16 cellular contexts compared by ENCODE assay signal in the genomic region with DNA sequence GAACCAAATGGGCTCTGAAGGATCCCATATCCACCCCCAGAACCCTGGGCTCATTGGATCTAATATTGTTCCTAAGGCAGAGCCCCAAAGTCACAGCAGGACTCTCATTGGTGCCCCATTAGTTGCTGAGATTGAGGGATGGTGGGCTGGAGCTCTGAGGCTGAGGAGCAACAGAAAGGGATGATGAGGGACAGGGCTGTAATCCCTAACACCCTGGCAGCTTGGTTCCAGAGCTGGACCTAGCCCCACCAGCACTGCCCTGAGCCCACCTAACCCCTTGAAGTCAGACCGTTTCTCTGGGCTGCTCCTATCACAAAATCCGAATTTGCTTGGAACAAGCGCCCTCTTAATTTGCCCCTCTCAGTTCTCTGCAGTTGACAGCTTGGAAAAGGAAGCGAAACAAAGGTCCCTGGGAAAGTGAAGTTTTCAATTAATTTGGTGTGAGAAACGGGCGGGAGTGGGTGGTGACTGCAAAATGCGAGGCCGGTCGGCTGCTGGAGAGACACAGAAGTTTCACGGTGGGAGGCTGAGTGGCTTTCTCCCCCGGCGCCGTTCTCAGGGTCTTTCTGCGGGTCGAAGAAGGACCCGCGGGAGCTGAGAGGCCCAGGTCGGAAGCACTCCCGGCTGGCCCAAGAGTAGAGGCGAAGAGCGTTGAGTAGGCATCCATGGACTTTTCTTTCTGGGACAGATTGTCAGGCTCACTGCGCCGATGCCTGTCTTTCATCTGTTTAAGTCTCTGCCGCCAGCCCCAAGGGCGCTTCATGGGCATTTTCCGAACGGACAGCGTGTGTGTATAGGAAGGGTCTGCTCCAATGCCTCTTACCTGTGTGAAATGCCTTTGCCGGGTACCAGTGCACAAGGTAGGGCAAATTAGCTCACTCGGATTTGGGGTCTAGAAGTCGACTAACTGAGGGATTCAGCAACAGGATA. TPM values are rescaled to one million over a fixed set of nuclear protein-coding genes. Genes with fewer than 3 reads are reported as not detected.
DNase-seq lines count a peak whose midpoint lies in the region; ATAC-seq and TF ChIP-seq lines count a peak whose summit lies in the region.
"Had no signal": no experiment of that assay in that cellular context is flagged by ENCODE, and none has a peak within 500 bp of the region (broad histone marks: within the 10 kb centered on the region; RNA-seq: fewer than 3 reads in every experiment).

No MANE protein-coding gene starts in this region.

- peak in 1 of 10 experiments; percentile 30 for DNase-seq in CD4-positive, alpha-beta T cell
- peak; percentile 45 for DNase-seq in GM23338 (ENCODE audit: low spot score)
- DNase-seq in activated naive CD8-positive, alpha-beta T cell treated with anti-CD3 and anti-CD28 coated beads for 36 hours: no peak
- DNase-seq in naive thymus-derived CD8-positive, alpha-beta T cell: no peak
- no peak for DNase-seq in H4 (ENCODE audit: low spot score)
- no peak for DNase-seq in brain microvascular endothelial cell
- no peak for DNase-seq in upper lobe of right lung
- DNase-seq: MM.1S, mucosa of descending colon, NCI-H446 treated with DMSO at 0.1 percent for 48 hours had no signal

- H3F3A ChIP-seq in GM23338 (replicated peaks; ENCODE audit: low read depth): peaks cover 51% of the 10 kb centered on the region

- H3K4me2 ChIP-seq in GM23338: peak overlapping the region; percentile 35

- no peak for ATAC-seq in CD4-positive, alpha-beta T cell (ENCODE audit: poor library complexity)
- ATAC-seq in GM23338: peak; percentile 1; the same call in 2 of the 3 replicates
- ATAC-seq in naive thymus-derived CD8-positive, alpha-beta T cell: no peak
- no peak for ATAC-seq in upper lobe of right lung
- ATAC-seq in HG02973 (IDR thresholded peaks at IDR 0.05; ENCODE audit: unreplicated experiment): no peak

- H2AFZ ChIP-seq in GM23338: no peak overlapping the region

- peaks cover 43% of the 10 kb centered on the region for H3K4me1 Mint-ChIP-seq in CD4-positive, alpha-beta T cell (ENCODE audit: low read depth)
- peaks cover 28% of the 10 kb centered on the region for H3K4me1 Mint-ChIP-seq in GM23338
- peaks cover 19% of the 10 kb centered on the region for H3K4me1 Mint-ChIP-seq in activated naive CD8-positive, alpha-beta T cell treated with anti-CD3 and anti-CD28 coated beads for 36 hours
- H3K4me1 Mint-ChIP-seq in naive thymus-derived CD8-positive, alpha-beta T cell: peaks cover 9 to 29% (median 25%) of the 10 kb centered on the region in 4 donors

- peak overlapping the region; percentile 49 for H3K4me3 Mint-ChIP-seq in CD4-positive, alpha-beta T cell
- H3K4me3 Mint-ChIP-seq in GM23338: peak overlapping the region; percentile 37
- H3K4me3 Mint-ChIP-seq in activated naive CD8-positive, alpha-beta T cell treated with anti-CD3 and anti-CD28 coated beads for 36 hours: no peak overlapping the region
- peak overlapping the region; percentile 42 to 79 (median 64) for H3K4me3 Mint-ChIP-seq in naive thymus-derived CD8-positive, alpha-beta T cell

- H3K9me3 Mint-ChIP-seq in CD4-positive, alpha-beta T cell: peaks cover 7% of the 10 kb centered on the region
- H3K9me3 Mint-ChIP-seq in GM23338: peaks cover 7% of the 10 kb centered on the region; the same call in 2 of the 3 replicates
- H3K9me3 Mint-ChIP-seq in activated naive CD8-positive, alpha-beta T cell treated with anti-CD3 and anti-CD28 coated beads for 36 hours: peaks cover 10% of the 10 kb centered on the region
- H3K9me3 Mint-ChIP-seq in naive thymus-derived CD8-positive, alpha-beta T cell: peaks cover 0 to 63% (median 17%) of the 10 kb centered on the region in 9 donors

- peaks cover 5% of the 10 kb centered on the region for H3K36me3 Mint-ChIP-seq in CD4-positive, alpha-beta T cell (ENCODE audit: low read depth)
- H3K36me3 Mint-ChIP-seq in GM23338 (ENCODE audit: low read depth): no peaks in the 10 kb centered on the region; the same call in 2 of the 3 replicates
- H3K36me3 Mint-ChIP-seq in activated naive CD8-positive, alpha-beta T cell treated with anti-CD3 and anti-CD28 coated beads for 36 hours: peaks cover 10% of the 10 kb centered on the region
- H3K36me3 Mint-ChIP-seq in naive thymus-derived CD8-positive, alpha-beta T cell: peaks cover 13 to 41% (median 16%) of the 10 kb centered on the region in 3 donors

- H3K27ac Mint-ChIP-seq in CD4-positive, alpha-beta T cell: peak overlapping the region; percentile 12
- H3K27ac Mint-ChIP-seq in GM23338: no peak overlapping the region
- peak overlapping the region; percentile 52 for H3K27ac Mint-ChIP-seq in activated naive CD8-positive, alpha-beta T cell treated with anti-CD3 and anti-CD28 coated beads for 36 hours
- peak overlapping the region in 2 of 10 donors; percentile 86 to 88 for H3K27ac Mint-ChIP-seq in naive thymus-derived CD8-positive, alpha-beta T cell

- in situ Hi-C loops in brain microvascular endothelial cell (cut with HindIII; ENCODE audit: low pct_ligation_motif_present, low sequenced_read_pairs): loop anchor here (10.0 kb wide), 1 partner anchor 727 kb away; no protein-coding TSS in a partner anchor

- POLR2A ChIA-PET in CD4-positive, alpha-beta T cell (lab: Charles Lee): interaction anchor here (0.5 kb wide), 1 partner anchor 40 kb away, joined by 3 read pairs; no protein-coding TSS in a partner anchor
- POLR2A ChIA-PET in naive thymus-derived CD8-positive, alpha-beta T cell (lab: Charles Lee): no interaction called here

- TF ChIP-seq CTCF in CD4-positive, alpha-beta T cell (IDR thresholded peaks at IDR 0.05): no peak
- TF ChIP-seq CTCF in GM23338 (conservative IDR thresholded peaks at IDR 0.05; ENCODE audit: low read depth in 2 of 2): no peak
- no peak for TF ChIP-seq CTCF in brain microvascular endothelial cell (IDR thresholded peaks at IDR 0.05; ENCODE audit: low read depth, low read length, missing control alignments)
- no peak for TF ChIP-seq CTCF in upper lobe of right lung (IDR thresholded peaks at IDR 0.05)

- H3K27me3 Mint-ChIP-seq in CD4-positive, alpha-beta T cell: peaks cover 93% of the 10 kb centered on the region
- H3K27me3 Mint-ChIP-seq in GM23338 (ENCODE audit: insufficient read depth, low read depth, poor library complexity): peaks cover 95% of the 10 kb centered on the region
- H3K27me3 Mint-ChIP-seq in activated naive CD8-positive, alpha-beta T cell treated with anti-CD3 and anti-CD28 coated beads for 36 hours: peaks cover 94% of the 10 kb centered on the region
- peaks cover 64 to 95% (median 88%) of the 10 kb centered on the region in 5 donors for H3K27me3 Mint-ChIP-seq in naive thymus-derived CD8-positive, alpha-beta T cell

- peak overlapping the region; percentile 42; the same call in 1 of the 2 replicates for H3K4me3 ChIP-seq in GM23338
- H3K4me3 ChIP-seq in brain microvascular endothelial cell (ENCODE audit: low read depth, low read length): no peak overlapping the region
- H3K4me3 ChIP-seq in upper lobe of right lung: no peak overlapping the region
- H3K4me3 ChIP-seq: mucosa of descending colon had no signal

- peaks cover 56% of the 10 kb centered on the region for H3K4me1 ChIP-seq in GM23338 (ENCODE audit: insufficient read depth)
- peaks cover 23% of the 10 kb centered on the region for H3K4me1 ChIP-seq in upper lobe of right lung

- intact Hi-C loops in CD4-positive, alpha-beta T cell (cut with DNase I, micrococcal nuclease): loop anchor here in 1 of 2 experiments (10.0 kb wide), 2 partner anchors 727 to 1397 kb away; no protein-coding TSS in a partner anchor
- intact Hi-C loops in upper lobe of right lung (cut with DNase I): no loop called here

- H3K79me2 ChIP-seq in GM23338 (replicated peaks; ENCODE audit: insufficient read depth): no peaks in the 10 kb centered on the region

- peaks cover 13% of the 10 kb centered on the region for H3K9me3 ChIP-seq in CD4-positive, alpha-beta T cell (ENCODE audit: control insufficient read depth, low read length)
- no peaks in the 10 kb centered on the region for H3K9me3 ChIP-seq in upper lobe of right lung
- H3K9me3 ChIP-seq: mucosa of descending colon, Peyer's patch, tibial nerve had no signal

- peaks cover 92% of the 10 kb centered on the region for H3K27me3 ChIP-seq in CD4-positive, alpha-beta T cell (ENCODE audit: control insufficient read depth, insufficient read depth, low read length)
- H3K27me3 ChIP-seq in GM23338 (ENCODE audit: insufficient read depth) (peaks cover 99% of the 10 kb centered on the region), brain microvascular endothelial cell (replicated peaks) (peaks cover 97% of the 10 kb centered on the region), upper lobe of right lung (peaks cover 99% of the 10 kb centered on the region)

- H3K36me3 ChIP-seq in GM23338 (ENCODE audit: insufficient read depth) (no peaks in the 10 kb centered on the region), brain microvascular endothelial cell (replicated peaks) (no peaks in the 10 kb centered on the region), upper lobe of right lung (no peaks in the 10 kb centered on the region)
- H3K36me3 ChIP-seq: Peyer's patch, tibial nerve had no signal

- no peaks in the 10 kb centered on the region for H3K9me2 ChIP-seq in GM23338 (ENCODE audit: insufficient read depth)

- H4K20me1 ChIP-seq in GM23338 (replicated peaks; ENCODE audit: insufficient read depth): peaks cover 38% of the 10 kb centered on the region

- H3K27ac ChIP-seq in CD4-positive, alpha-beta T cell (ENCODE audit: low read depth, low read length): no peak overlapping the region
- no peak overlapping the region for H3K27ac ChIP-seq in GM23338 (ENCODE audit: low read depth)
- H3K27ac ChIP-seq in brain microvascular endothelial cell: no peak overlapping the region
- H3K27ac ChIP-seq in upper lobe of right lung: no peak overlapping the region
- H3K27ac ChIP-seq: HL-60, Peyer's patch, tibial nerve had no signal

- CTCF ChIA-PET in CD4-positive, alpha-beta T cell (lab: Charles Lee): no interaction called here

RNA-seq across cellular contexts. Expression of gene HOXD13, which starts 0.9 kb away (rescaled TPM):
- not detected for total RNA-seq in CD4-positive, alpha-beta T cell
- 0.47 TPM in 1 of 2 replicates, not detected in the other for total RNA-seq in GM23338 (2014; rRNA removed; shearing (Covaris generic))
- polyA plus RNA-seq in GM23338 (2016; fragmentation: Nextera tagmentation; extraction: Ambion mirVana): not detected in 2 replicates
- not detected for total RNA-seq in activated naive CD8-positive, alpha-beta T cell treated with anti-CD3 and anti-CD28 coated beads for 36 hours
- total RNA-seq in naive thymus-derived CD8-positive, alpha-beta T cell: not detected
- not detected for polyA plus RNA-seq in naive thymus-derived CD8-positive, alpha-beta T cell
- 3.1 and 4.8 TPM in 2 replicates for total RNA-seq in H4 (2014; rRNA removed; shearing (Covaris generic))
- not detected for total RNA-seq in upper lobe of right lung
- total RNA-seq: fibroblast of lung, Peyer's patch had no signal
- polyA plus RNA-seq: fibroblast of lung had no signal

RNA-seq across cellular contexts. Expression of gene EVX2, which starts 7.8 kb away (rescaled TPM):
- total RNA-seq in CD4-positive, alpha-beta T cell: not detected
- total RNA-seq in GM23338 (2014; rRNA removed; shearing (Covaris generic)): 0.03 and 0.04 TPM in 2 replicates
- not detected in 2 replicates for polyA plus RNA-seq in GM23338 (2016; fragmentation: Nextera tagmentation; extraction: Ambion mirVana)
- total RNA-seq in activated naive CD8-positive, alpha-beta T cell treated with anti-CD3 and anti-CD28 coated beads for 36 hours: not detected
- not detected for total RNA-seq in naive thymus-derived CD8-positive, alpha-beta T cell
- polyA plus RNA-seq in naive thymus-derived CD8-positive, alpha-beta T cell: not detected
- not detected in 2 replicates for total RNA-seq in H4 (2014; rRNA removed; shearing (Covaris generic))
- total RNA-seq in upper lobe of right lung: not detected
- total RNA-seq: fibroblast of lung, Peyer's patch, tibial nerve had no signal
- polyA plus RNA-seq: fibroblast of lung had no signal

RNA-seq across cellular contexts. Expression of gene HOXD12, which starts 8.0 kb away (rescaled TPM):
- not detected for total RNA-seq in CD4-positive, alpha-beta T cell
- total RNA-seq in GM23338 (2014; rRNA removed; shearing (Covaris generic)): not detected in 2 replicates
- polyA plus RNA-seq in GM23338 (2016; fragmentation: Nextera tagmentation; extraction: Ambion mirVana): not detected in 2 replicates
- not detected for total RNA-seq in activated naive CD8-positive, alpha-beta T cell treated with anti-CD3 and anti-CD28 coated beads for 36 hours
- not detected for total RNA-seq in naive thymus-derived CD8-positive, alpha-beta T cell
- polyA plus RNA-seq in naive thymus-derived CD8-positive, alpha-beta T cell: not detected
- not detected in 2 replicates for total RNA-seq in H4 (2014; rRNA removed; shearing (Covaris generic))
- not detected for total RNA-seq in upper lobe of right lung
- total RNA-seq: fibroblast of lung, mucosa of descending colon, Peyer's patch, skeletal muscle tissue, tibial nerve had no signal
- polyA plus RNA-seq: fibroblast of lung had no signal

RNA-seq across cellular contexts. Expression of gene HOXD11, which starts 15.5 kb away (rescaled TPM):
- total RNA-seq in CD4-positive, alpha-beta T cell: not detected
- total RNA-seq in GM23338 (2014; rRNA removed; shearing (Covaris generic)): not detected in 2 replicates
- not detected in 2 replicates for polyA plus RNA-seq in GM23338 (2016; fragmentation: Nextera tagmentation; extraction: Ambion mirVana)
- total RNA-seq in activated naive CD8-positive, alpha-beta T cell treated with anti-CD3 and anti-CD28 coated beads for 36 hours: not detected
- not detected for total RNA-seq in naive thymus-derived CD8-positive, alpha-beta T cell
- not detected for polyA plus RNA-seq in naive thymus-derived CD8-positive, alpha-beta T cell
- total RNA-seq in H4 (2014; rRNA removed; shearing (Covaris generic)): not detected in 2 replicates
- not detected for total RNA-seq in upper lobe of right lung
- total RNA-seq: fibroblast of lung, Peyer's patch, skeletal muscle tissue had no signal
- polyA plus RNA-seq: fibroblast of lung had no signal

RNA-seq across cellular contexts. Expression of gene HOXD10, which starts 25.0 kb away (rescaled TPM):
- total RNA-seq in CD4-positive, alpha-beta T cell: not detected
- not detected in 2 replicates for total RNA-seq in GM23338 (2014; rRNA removed; shearing (Covaris generic))
- polyA plus RNA-seq in GM23338 (2016; fragmentation: Nextera tagmentation; extraction: Ambion mirVana): not detected in 2 replicates
- not detected for total RNA-seq in activated naive CD8-positive, alpha-beta T cell treated with anti-CD3 and anti-CD28 coated beads for 36 hours
- total RNA-seq in naive thymus-derived CD8-positive, alpha-beta T cell: not detected
- polyA plus RNA-seq in naive thymus-derived CD8-positive, alpha-beta T cell: not detected
- not detected in 2 replicates for total RNA-seq in H4 (2014; rRNA removed; shearing (Covaris generic))
- total RNA-seq in upper lobe of right lung: 0.55 TPM
- total RNA-seq: fibroblast of lung, Peyer's patch had no signal
- polyA plus RNA-seq: fibroblast of lung had no signal
